Comparison of ENCODE assay signal across 1 cellular context in the genomic region with DNA sequence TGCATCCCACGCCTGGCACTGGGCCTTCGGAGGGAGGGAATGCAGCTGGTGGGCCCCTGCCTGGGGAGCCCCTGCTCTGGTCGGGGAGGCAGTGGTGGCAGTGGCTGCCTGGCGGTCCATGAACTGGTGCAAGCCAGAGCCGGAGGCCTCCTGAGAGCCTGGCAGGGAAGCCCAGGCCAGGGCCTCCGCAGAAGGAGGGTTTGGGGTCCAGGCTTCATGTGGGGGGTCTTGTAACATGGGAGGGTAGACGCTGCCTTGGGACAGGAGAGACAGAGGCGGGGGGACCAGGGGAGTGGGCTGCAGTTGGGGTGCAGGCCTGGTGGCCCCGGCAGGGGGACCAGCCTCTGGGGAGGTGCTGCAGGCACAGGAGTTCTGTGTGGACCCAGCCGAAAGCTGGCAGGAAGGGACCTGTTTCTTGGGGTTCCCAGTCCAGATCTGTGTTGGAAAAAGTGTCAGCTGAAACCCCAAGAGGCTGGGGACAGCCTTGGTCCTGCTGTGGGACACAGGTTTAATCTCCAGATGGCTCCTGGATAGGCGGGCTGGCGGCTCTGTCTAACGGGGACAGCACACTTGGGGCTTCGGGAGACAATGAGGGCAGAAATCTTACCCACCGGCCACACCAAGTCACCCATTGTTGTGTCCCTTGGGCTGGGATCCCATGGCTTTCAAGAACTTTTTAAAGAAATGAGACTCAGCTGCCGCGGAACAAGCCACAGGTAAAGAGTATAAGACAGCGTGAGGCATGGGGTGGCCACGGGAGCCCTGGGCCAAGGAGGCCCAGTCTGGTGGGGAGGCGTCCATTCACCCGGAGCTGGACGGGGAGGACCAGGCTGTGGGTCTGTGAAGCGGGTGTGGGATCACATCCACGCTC.
TF ChIP-seq lines count a peak whose summit lies in the region.

No MANE protein-coding gene starts in this region.

TF ChIP-seq in WTC11, 78 proteins besides CTCF, POLR2A, EP300 and RAD21 (continued from another document):
- TF ChIP-seq, protein P1, sequence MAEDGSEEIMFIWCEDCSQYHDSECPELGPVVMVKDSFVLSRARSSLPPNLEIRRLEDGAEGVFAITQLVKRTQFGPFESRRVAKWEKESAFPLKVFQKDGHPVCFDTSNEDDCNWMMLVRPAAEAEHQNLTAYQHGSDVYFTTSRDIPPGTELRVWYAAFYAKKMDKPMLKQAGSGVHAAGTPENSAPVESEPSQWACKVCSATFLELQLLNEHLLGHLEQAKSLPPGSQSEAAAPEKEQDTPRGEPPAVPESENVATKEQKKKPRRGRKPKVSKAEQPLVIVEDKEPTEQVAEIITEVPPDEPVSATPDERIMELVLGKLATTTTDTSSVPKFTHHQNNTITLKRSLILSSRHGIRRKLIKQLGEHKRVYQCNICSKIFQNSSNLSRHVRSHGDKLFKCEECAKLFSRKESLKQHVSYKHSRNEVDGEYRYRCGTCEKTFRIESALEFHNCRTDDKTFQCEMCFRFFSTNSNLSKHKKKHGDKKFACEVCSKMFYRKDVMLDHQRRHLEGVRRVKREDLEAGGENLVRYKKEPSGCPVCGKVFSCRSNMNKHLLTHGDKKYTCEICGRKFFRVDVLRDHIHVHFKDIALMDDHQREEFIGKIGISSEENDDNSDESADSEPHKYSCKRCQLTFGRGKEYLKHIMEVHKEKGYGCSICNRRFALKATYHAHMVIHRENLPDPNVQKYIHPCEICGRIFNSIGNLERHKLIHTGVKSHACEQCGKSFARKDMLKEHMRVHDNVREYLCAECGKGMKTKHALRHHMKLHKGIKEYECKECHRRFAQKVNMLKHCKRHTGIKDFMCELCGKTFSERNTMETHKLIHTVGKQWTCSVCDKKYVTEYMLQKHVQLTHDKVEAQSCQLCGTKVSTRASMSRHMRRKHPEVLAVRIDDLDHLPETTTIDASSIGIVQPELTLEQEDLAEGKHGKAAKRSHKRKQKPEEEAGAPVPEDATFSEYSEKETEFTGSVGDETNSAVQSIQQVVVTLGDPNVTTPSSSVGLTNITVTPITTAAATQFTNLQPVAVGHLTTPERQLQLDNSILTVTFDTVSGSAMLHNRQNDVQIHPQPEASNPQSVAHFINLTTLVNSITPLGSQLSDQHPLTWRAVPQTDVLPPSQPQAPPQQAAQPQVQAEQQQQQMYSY (CRISPR knock-in tag; IDR thresholded peaks at IDR 0.05): no peak
- TF ChIP-seq NFATC4 (CRISPR knock-in tag; IDR thresholded peaks at IDR 0.05) (no peak), NR3C1 (CRISPR knock-in tag; conservative IDR thresholded peaks at IDR 0.05; ENCODE audit: low read depth) (no peak)
- TF ChIP-seq, protein P2, sequence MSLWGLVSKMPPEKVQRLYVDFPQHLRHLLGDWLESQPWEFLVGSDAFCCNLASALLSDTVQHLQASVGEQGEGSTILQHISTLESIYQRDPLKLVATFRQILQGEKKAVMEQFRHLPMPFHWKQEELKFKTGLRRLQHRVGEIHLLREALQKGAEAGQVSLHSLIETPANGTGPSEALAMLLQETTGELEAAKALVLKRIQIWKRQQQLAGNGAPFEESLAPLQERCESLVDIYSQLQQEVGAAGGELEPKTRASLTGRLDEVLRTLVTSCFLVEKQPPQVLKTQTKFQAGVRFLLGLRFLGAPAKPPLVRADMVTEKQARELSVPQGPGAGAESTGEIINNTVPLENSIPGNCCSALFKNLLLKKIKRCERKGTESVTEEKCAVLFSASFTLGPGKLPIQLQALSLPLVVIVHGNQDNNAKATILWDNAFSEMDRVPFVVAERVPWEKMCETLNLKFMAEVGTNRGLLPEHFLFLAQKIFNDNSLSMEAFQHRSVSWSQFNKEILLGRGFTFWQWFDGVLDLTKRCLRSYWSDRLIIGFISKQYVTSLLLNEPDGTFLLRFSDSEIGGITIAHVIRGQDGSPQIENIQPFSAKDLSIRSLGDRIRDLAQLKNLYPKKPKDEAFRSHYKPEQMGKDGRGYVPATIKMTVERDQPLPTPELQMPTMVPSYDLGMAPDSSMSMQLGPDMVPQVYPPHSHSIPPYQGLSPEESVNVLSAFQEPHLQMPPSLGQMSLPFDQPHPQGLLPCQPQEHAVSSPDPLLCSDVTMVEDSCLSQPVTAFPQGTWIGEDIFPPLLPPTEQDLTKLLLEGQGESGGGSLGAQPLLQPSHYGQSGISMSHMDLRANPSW (CRISPR knock-in tag; conservative IDR thresholded peaks at IDR 0.05; ENCODE audit: low read depth): no peak
- TF ChIP-seq, protein P3, sequence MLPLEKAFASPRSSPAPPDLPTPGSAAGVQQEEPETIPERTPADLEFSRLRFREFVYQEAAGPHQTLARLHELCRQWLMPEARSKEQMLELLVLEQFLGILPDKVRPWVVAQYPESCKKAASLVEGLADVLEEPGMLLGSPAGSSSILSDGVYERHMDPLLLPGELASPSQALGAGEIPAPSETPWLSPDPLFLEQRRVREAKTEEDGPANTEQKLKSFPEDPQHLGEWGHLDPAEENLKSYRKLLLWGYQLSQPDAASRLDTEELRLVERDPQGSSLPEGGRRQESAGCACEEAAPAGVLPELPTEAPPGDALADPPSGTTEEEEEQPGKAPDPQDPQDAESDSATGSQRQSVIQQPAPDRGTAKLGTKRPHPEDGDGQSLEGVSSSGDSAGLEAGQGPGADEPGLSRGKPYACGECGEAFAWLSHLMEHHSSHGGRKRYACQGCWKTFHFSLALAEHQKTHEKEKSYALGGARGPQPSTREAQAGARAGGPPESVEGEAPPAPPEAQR (CRISPR knock-in tag; IDR thresholded peaks at IDR 0.05): no peak
- TF ChIP-seq, protein P4, sequence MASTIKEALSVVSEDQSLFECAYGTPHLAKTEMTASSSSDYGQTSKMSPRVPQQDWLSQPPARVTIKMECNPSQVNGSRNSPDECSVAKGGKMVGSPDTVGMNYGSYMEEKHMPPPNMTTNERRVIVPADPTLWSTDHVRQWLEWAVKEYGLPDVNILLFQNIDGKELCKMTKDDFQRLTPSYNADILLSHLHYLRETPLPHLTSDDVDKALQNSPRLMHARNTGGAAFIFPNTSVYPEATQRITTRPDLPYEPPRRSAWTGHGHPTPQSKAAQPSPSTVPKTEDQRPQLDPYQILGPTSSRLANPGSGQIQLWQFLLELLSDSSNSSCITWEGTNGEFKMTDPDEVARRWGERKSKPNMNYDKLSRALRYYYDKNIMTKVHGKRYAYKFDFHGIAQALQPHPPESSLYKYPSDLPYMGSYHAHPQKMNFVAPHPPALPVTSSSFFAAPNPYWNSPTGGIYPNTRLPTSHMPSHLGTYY (CRISPR knock-in tag; IDR thresholded peaks at IDR 0.05): no peak
